1 cellular context compared by ENCODE assay signal in genomic region chr3:177228601-177229190, GRCh38.
A peak's percentile ranks its signal among the peaks of the same experiment; 100 is the strongest.
TF ChIP-seq lines count a peak whose summit lies in the region.

No MANE protein-coding gene starts in this region.

TF ChIP-seq in K562, 482 proteins besides CTCF, POLR2A, EP300 and RAD21:
- TF ChIP-seq RFX7 (CRISPR knock-in tag; IDR thresholded peaks at IDR 0.05) (no peak), CGGBP1 (CRISPR knock-in tag; IDR thresholded peaks at IDR 0.05) (no peak), ZNF165 (CRISPR knock-in tag; IDR thresholded peaks at IDR 0.05; ENCODE audit: borderline replicate concordance) (no peak), ZC3H11A (IDR thresholded peaks at IDR 0.05; ENCODE audit: low read depth, low read length) (no peak), CBX1 (IDR thresholded peaks at IDR 0.05; ENCODE audit: low read depth) (peak; percentile 26; the same call in 1 of the 2 replicates), ZBTB33 (CRISPR knock-in tag; IDR thresholded peaks at IDR 0.05) (peak; percentile 54; the same call in 1 of the 2 replicates), CHAMP1 (IDR thresholded peaks at IDR 0.05) (peak; percentile 33; the same call in 1 of the 2 replicates), RHOXF2B (CRISPR knock-in tag; conservative IDR thresholded peaks at IDR 0.05) (no peak), IRF2 (CRISPR knock-in tag; IDR thresholded peaks at IDR 0.05) (no peak), ZNF583 (CRISPR knock-in tag; IDR thresholded peaks at IDR 0.05) (no peak), HLTF (IDR thresholded peaks at IDR 0.05) (no peak), PRPF4 (IDR thresholded peaks at IDR 0.05; ENCODE audit: insufficient read depth, low read depth, low read length, poor library complexity, severe bottlenecking) (no peak), SLC30A9 (CRISPR knock-in tag; IDR thresholded peaks at IDR 0.05) (no peak), PHB2 (IDR thresholded peaks at IDR 0.05; ENCODE audit: low read depth) (no peak), RREB1 (CRISPR knock-in tag; IDR thresholded peaks at IDR 0.05) (no peak), ZNF212 (CRISPR knock-in tag; IDR thresholded peaks at IDR 0.05) (no peak), PATZ1 (CRISPR knock-in tag; IDR thresholded peaks at IDR 0.05; ENCODE audit: borderline replicate concordance) (no peak), KAT2B (IDR thresholded peaks at IDR 0.05; ENCODE audit: low read depth, low read length) (no peak), ZNF76 (CRISPR knock-in tag; IDR thresholded peaks at IDR 0.05; ENCODE audit: borderline replicate concordance) (no peak)
